Comparison of ENCODE assay signal across 8 cellular contexts in genomic region chr3:53072653-53073552, GRCh38. TPM values are rescaled to one million over a fixed set of nuclear protein-coding genes. Genes with fewer than 3 reads are reported as not detected.
DNase-seq lines count a peak whose midpoint lies in the region; ATAC-seq and TF ChIP-seq lines count a peak whose summit lies in the region.

No MANE protein-coding gene starts in this region.

- peak; percentile 92 for ATAC-seq in CD4-positive, alpha-beta T cell (ENCODE audit: poor library complexity)
- ATAC-seq in GM19351 (IDR thresholded peaks at IDR 0.05; ENCODE audit: unreplicated experiment) (peak; percentile 92), HG03469 (IDR thresholded peaks at IDR 0.05; ENCODE audit: unreplicated experiment) (peak; percentile 46)

- peaks cover 16% of the 10 kb centered on the region for H3K4me1 ChIP-seq in mononuclear cell (ENCODE audit: insufficient read depth, low read length)

- CTCF ChIA-PET in CD4-positive, alpha-beta T cell (lab: Charles Lee): interaction anchor here (1.1 to 1.5 kb wide), 3 partner anchors 15 to 138 kb away, joined by 4 to 9 read pairs (median 5); partner anchors contain the start of gene SFMBT1

- H3K27me3 ChIP-seq in CD4-positive, alpha-beta T cell (ENCODE audit: control insufficient read depth, insufficient read depth, low read length): no peaks in the 10 kb centered on the region
- H3K27me3 ChIP-seq in mononuclear cell (ENCODE audit: insufficient read depth, low read length): no peaks in the 10 kb centered on the region

- peak overlapping the region; percentile 73 for H3K27ac ChIP-seq in CD4-positive, alpha-beta T cell (ENCODE audit: low read depth, low read length)

- peak overlapping the region; percentile 56 for H3K4me3 ChIP-seq in mononuclear cell (ENCODE audit: low read length)

- POLR2A ChIA-PET in CD4-positive, alpha-beta T cell (lab: Charles Lee): interaction anchor here (1.0 to 3.2 kb wide), 4 partner anchors 25 to 30 kb away, joined by 3 to 22 read pairs (median 5); partner anchors contain the start of gene SFMBT1

- TF ChIP-seq CTCF in CD4-positive, alpha-beta T cell (IDR thresholded peaks at IDR 0.05): peak; percentile 88
- peak; percentile 79 for TF ChIP-seq CTCF in endothelial cell (IDR thresholded peaks at IDR 0.05; ENCODE audit: unreplicated experiment)

- H3K4me3 Mint-ChIP-seq in CD4-positive, alpha-beta T cell: peak overlapping the region; percentile 95
- peak overlapping the region; percentile 65 for H3K4me3 Mint-ChIP-seq in endothelial cell (ENCODE audit: unreplicated experiment)

- H3K27ac Mint-ChIP-seq in CD4-positive, alpha-beta T cell: peak overlapping the region; percentile 96
- H3K27ac Mint-ChIP-seq in endothelial cell (ENCODE audit: unreplicated experiment): no peak overlapping the region

- no peaks in the 10 kb centered on the region for H3K9me3 ChIP-seq in CD4-positive, alpha-beta T cell (ENCODE audit: control insufficient read depth, low read length)
- H3K9me3 ChIP-seq in mononuclear cell (ENCODE audit: low read depth, low read length): no peaks in the 10 kb centered on the region

- peaks cover 24% of the 10 kb centered on the region for H3K4me1 Mint-ChIP-seq in CD4-positive, alpha-beta T cell (ENCODE audit: low read depth)
- peaks cover 10% of the 10 kb centered on the region for H3K4me1 Mint-ChIP-seq in endothelial cell (ENCODE audit: unreplicated experiment)

- no peaks in the 10 kb centered on the region for H3K36me3 Mint-ChIP-seq in CD4-positive, alpha-beta T cell (ENCODE audit: low read depth)
- no peaks in the 10 kb centered on the region for H3K36me3 Mint-ChIP-seq in endothelial cell (ENCODE audit: low read depth, unreplicated experiment)

- H3K27me3 Mint-ChIP-seq in CD4-positive, alpha-beta T cell: no peaks in the 10 kb centered on the region
- H3K27me3 Mint-ChIP-seq in endothelial cell (ENCODE audit: unreplicated experiment): no peaks in the 10 kb centered on the region

- no peaks in the 10 kb centered on the region for H3K9me3 Mint-ChIP-seq in CD4-positive, alpha-beta T cell
- H3K9me3 Mint-ChIP-seq in endothelial cell (ENCODE audit: unreplicated experiment): no peaks in the 10 kb centered on the region

- DNase-seq in CD4-positive, alpha-beta T cell: peak; percentile 81 to 88 (median 85)
- peak; percentile 67 for DNase-seq in NK-92 treated with Interleukin-12 subunit alpha and Interleukin-12 subunit beta, amount 100 ng/mL, for 24 hours (lab: John Stamatoyannopoulos, UW)
- DNase-seq in activated CD8-positive, alpha-beta memory T cell treated with anti-CD3 and anti-CD28 coated beads for 4 hours (ENCODE audit: low read depth in 2 of 2): peak; percentile 70 to 72
- peak; percentile 90 for DNase-seq in endothelial cell (ENCODE audit: low spot score)
- peak; percentile 75 to 80 for DNase-seq in stimulated activated CD8-positive, alpha-beta memory T cell treated with anti-CD3 and anti-CD28 coated beads, Interleukin-15, amount 100 ng/mL, for 48 hours (ENCODE audit: low read depth in 2 of 2)

- intact Hi-C loops in CD4-positive, alpha-beta T cell (cut with DNase I, micrococcal nuclease): loop anchor here (1.0 to 5.0 kb wide), 11 partner anchors 29 to 601 kb away; no protein-coding TSS in a partner anchor

RNA-seq across cellular contexts. Expression of gene SFMBT1, which starts 27.0 kb away (rescaled TPM):
- 10 to 100 TPM; 54.3 to 55.9 TPM for total RNA-seq in CD4-positive, alpha-beta T cell
- total RNA-seq in endothelial cell (ENCODE audit: unreplicated experiment) (5.8 TPM), mononuclear cell (34.1 TPM)

RNA-seq across cellular contexts. Expression of gene RFT1, which starts 57.3 kb away (rescaled TPM):
- 10 to 100 TPM in 1 of 2 experiments, 1 to 10 TPM in 1; 8.5 to 10.2 TPM for total RNA-seq in CD4-positive, alpha-beta T cell
- total RNA-seq in endothelial cell (ENCODE audit: unreplicated experiment) (21.1 TPM), mononuclear cell (8.7 TPM)

Comparison
In these comparisons a context has a peak if more than half of its experiments do, and no peak if none do; other contexts are left out.
1. Peak in every context shown above with its lines: DNase-seq, ATAC-seq, H3K4me3 ChIP-seq and H3K27ac ChIP-seq.